In genomic region chr3:196127308-196128040, GRCh38 we compare ENCODE assay signal across 1 cellular context.
TF ChIP-seq lines count a peak whose summit lies in the region.

No MANE protein-coding gene starts in this region.

TF ChIP-seq in K562, 482 proteins besides CTCF, POLR2A, EP300 and RAD21 (continued from another document and continues in another):
- TF ChIP-seq, protein P1, sequence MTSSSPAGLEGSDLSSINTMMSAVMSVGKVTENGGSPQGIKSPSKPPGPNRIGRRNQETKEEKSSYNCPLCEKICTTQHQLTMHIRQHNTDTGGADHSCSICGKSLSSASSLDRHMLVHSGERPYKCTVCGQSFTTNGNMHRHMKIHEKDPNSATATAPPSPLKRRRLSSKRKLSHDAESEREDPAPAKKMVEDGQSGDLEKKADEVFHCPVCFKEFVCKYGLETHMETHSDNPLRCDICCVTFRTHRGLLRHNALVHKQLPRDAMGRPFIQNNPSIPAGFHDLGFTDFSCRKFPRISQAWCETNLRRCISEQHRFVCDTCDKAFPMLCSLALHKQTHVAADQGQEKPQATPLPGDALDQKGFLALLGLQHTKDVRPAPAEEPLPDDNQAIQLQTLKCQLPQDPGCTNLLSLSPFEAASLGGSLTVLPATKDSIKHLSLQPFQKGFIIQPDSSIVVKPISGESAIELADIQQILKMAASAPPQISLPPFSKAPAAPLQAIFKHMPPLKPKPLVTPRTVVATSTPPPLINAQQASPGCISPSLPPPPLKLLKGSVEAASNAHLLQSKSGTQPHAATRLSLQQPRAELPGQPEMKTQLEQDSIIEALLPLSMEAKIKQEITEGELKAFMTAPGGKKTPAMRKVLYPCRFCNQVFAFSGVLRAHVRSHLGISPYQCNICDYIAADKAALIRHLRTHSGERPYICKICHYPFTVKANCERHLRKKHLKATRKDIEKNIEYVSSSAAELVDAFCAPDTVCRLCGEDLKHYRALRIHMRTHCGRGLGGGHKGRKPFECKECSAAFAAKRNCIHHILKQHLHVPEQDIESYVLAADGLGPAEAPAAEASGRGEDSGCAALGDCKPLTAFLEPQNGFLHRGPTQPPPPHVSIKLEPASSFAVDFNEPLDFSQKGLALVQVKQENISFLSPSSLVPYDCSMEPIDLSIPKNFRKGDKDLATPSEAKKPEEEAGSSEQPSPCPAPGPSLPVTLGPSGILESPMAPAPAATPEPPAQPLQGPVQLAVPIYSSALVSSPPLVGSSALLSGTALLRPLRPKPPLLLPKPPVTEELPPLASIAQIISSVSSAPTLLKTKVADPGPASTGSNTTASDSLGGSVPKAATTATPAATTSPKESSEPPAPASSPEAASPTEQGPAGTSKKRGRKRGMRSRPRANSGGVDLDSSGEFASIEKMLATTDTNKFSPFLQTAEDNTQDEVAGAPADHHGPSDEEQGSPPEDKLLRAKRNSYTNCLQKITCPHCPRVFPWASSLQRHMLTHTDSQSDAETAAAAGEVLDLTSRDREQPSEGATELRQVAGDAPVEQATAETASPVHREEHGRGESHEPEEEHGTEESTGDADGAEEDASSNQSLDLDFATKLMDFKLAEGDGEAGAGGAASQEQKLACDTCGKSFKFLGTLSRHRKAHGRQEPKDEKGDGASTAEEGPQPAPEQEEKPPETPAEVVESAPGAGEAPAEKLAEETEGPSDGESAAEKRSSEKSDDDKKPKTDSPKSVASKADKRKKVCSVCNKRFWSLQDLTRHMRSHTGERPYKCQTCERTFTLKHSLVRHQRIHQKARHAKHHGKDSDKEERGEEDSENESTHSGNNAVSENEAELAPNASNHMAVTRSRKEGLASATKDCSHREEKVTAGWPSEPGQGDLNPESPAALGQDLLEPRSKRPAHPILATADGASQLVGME (CRISPR knock-in tag; IDR thresholded peaks at IDR 0.05): peak; percentile 24; the same call in 1 of the 2 replicates
- no peak for TF ChIP-seq BDP1 (IDR thresholded peaks at IDR 0.05; ENCODE audit: insufficient read depth, insufficient read length)
- TF ChIP-seq CEBPZ (IDR thresholded peaks at IDR 0.05; ENCODE audit: borderline replicate concordance, low read depth, low read length): no peak
- no peak for TF ChIP-seq ATF3 (IDR thresholded peaks at IDR 0.05)
- no peak for TF ChIP-seq ATF3 (CRISPR knock-in tag; conservative IDR thresholded peaks at IDR 0.05)
- no peak for TF ChIP-seq PCBP2 (IDR thresholded peaks at IDR 0.05; ENCODE audit: low read depth, low read length, poor library complexity, severe bottlenecking)
- TF ChIP-seq ZBTB8A (IDR thresholded peaks at IDR 0.05; ENCODE audit: partially characterized antibody): no peak
- TF ChIP-seq BHLHE40 (IDR thresholded peaks at IDR 0.05; ENCODE audit: low read length): peak; percentile 65
- TF ChIP-seq, protein P2, sequence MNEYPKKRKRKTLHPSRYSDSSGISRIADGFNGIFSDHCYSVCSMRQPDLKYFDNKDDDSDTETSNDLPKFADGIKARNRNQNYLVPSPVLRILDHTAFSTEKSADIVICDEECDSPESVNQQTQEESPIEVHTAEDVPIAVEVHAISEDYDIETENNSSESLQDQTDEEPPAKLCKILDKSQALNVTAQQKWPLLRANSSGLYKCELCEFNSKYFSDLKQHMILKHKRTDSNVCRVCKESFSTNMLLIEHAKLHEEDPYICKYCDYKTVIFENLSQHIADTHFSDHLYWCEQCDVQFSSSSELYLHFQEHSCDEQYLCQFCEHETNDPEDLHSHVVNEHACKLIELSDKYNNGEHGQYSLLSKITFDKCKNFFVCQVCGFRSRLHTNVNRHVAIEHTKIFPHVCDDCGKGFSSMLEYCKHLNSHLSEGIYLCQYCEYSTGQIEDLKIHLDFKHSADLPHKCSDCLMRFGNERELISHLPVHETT (CRISPR knock-in tag; conservative IDR thresholded peaks at IDR 0.05 in 1 of 2, IDR thresholded peaks at IDR 0.05 in 1 of 2): 0 out of 4 replicates have a peak, but pooled peaks of 1 of the 2 experiments have one; percentile 21
- TF ChIP-seq PURB (CRISPR knock-in tag; IDR thresholded peaks at IDR 0.05; ENCODE audit: low read depth): no peak
- TF ChIP-seq CBX8 (IDR thresholded peaks at IDR 0.05; ENCODE audit: borderline replicate concordance, extremely low read depth, low read depth, low read length, poor library complexity, severe bottlenecking): no peak
- no peak for TF ChIP-seq ZNF41 (CRISPR knock-in tag; conservative IDR thresholded peaks at IDR 0.05)
- no peak for TF ChIP-seq NONO (IDR thresholded peaks at IDR 0.05; ENCODE audit: low read depth in 2 of 2, low read length in 1 of 2)
- no peak for TF ChIP-seq ZNF134 (CRISPR knock-in tag; conservative IDR thresholded peaks at IDR 0.05)
- no peak for TF ChIP-seq ILK (tag; IDR thresholded peaks at IDR 0.05; ENCODE audit: borderline replicate concordance, low read depth)
- TF ChIP-seq PHTF2 (CRISPR knock-in tag; IDR thresholded peaks at IDR 0.05): no peak
- no peak for TF ChIP-seq ATF4 (CRISPR knock-in tag; IDR thresholded peaks at IDR 0.05)
- 0 out of 2 replicates have a peak, but pooled peaks have one; percentile 48 for TF ChIP-seq ZNF707 (CRISPR knock-in tag; conservative IDR thresholded peaks at IDR 0.05)
- peak; percentile 50 for TF ChIP-seq ZKSCAN1 (IDR thresholded peaks at IDR 0.05; ENCODE audit: low read depth, low read length)
- no peak for TF ChIP-seq EHMT2 (IDR thresholded peaks at IDR 0.05)
- TF ChIP-seq, protein P3, sequence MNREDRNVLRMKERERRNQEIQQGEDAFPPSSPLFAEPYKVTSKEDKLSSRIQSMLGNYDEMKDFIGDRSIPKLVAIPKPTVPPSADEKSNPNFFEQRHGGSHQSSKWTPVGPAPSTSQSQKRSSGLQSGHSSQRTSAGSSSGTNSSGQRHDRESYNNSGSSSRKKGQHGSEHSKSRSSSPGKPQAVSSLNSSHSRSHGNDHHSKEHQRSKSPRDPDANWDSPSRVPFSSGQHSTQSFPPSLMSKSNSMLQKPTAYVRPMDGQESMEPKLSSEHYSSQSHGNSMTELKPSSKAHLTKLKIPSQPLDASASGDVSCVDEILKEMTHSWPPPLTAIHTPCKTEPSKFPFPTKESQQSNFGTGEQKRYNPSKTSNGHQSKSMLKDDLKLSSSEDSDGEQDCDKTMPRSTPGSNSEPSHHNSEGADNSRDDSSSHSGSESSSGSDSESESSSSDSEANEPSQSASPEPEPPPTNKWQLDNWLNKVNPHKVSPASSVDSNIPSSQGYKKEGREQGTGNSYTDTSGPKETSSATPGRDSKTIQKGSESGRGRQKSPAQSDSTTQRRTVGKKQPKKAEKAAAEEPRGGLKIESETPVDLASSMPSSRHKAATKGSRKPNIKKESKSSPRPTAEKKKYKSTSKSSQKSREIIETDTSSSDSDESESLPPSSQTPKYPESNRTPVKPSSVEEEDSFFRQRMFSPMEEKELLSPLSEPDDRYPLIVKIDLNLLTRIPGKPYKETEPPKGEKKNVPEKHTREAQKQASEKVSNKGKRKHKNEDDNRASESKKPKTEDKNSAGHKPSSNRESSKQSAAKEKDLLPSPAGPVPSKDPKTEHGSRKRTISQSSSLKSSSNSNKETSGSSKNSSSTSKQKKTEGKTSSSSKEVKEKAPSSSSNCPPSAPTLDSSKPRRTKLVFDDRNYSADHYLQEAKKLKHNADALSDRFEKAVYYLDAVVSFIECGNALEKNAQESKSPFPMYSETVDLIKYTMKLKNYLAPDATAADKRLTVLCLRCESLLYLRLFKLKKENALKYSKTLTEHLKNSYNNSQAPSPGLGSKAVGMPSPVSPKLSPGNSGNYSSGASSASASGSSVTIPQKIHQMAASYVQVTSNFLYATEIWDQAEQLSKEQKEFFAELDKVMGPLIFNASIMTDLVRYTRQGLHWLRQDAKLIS (CRISPR knock-in tag; IDR thresholded peaks at IDR 0.05): peak; percentile 78; the same call in 1 of the 2 replicates
- TF ChIP-seq YY1 (IDR thresholded peaks at IDR 0.05; ENCODE audit: borderline replicate concordance in 1 of 3, control insufficient read depth in 1 of 3, extremely low read depth in 1 of 3, insufficient read depth in 3 of 3, insufficient read length in 1 of 3, insufficient replicate concordance in 2 of 3, low read depth in 1 of 3, low read length in 2 of 3): peak in 1 of 3 experiments; percentile 23
- no peak for TF ChIP-seq PRMT5 (CRISPR knock-in tag; IDR thresholded peaks at IDR 0.05)
- no peak for TF ChIP-seq ZNF280A (IDR thresholded peaks at IDR 0.05; ENCODE audit: low read depth, partially characterized antibody)
- TF ChIP-seq FOXK2 (conservative IDR thresholded peaks at IDR 0.05 in 1 of 2, IDR thresholded peaks at IDR 0.05 in 1 of 2; ENCODE audit: low read depth in 2 of 2): peak in 1 of 2 experiments; percentile 66; a peak in 3 of 4 replicates
- no peak; the same call in 1 of the 2 replicates for TF ChIP-seq RAD51 (IDR thresholded peaks at IDR 0.05; ENCODE audit: borderline replicate concordance, low read depth)
- no peak for TF ChIP-seq PTBP1 (IDR thresholded peaks at IDR 0.05; ENCODE audit: low read depth, low read length)
- no peak for TF ChIP-seq SIX5 (IDR thresholded peaks at IDR 0.05; ENCODE audit: borderline replicate concordance in 1 of 2, insufficient read depth in 1 of 2, low read depth in 1 of 2, low read length in 2 of 2)
- TF ChIP-seq ZNF644 (tag; IDR thresholded peaks at IDR 0.05; ENCODE audit: low read depth): no peak; the same call in 1 of the 2 replicates
- no peak for TF ChIP-seq RBM39 (optimal IDR thresholded peaks at IDR 0.05; ENCODE audit: low read depth, low read length)
- peak; percentile 63 for TF ChIP-seq ZBTB2 (IDR thresholded peaks at IDR 0.05)
- TF ChIP-seq, protein P4, sequence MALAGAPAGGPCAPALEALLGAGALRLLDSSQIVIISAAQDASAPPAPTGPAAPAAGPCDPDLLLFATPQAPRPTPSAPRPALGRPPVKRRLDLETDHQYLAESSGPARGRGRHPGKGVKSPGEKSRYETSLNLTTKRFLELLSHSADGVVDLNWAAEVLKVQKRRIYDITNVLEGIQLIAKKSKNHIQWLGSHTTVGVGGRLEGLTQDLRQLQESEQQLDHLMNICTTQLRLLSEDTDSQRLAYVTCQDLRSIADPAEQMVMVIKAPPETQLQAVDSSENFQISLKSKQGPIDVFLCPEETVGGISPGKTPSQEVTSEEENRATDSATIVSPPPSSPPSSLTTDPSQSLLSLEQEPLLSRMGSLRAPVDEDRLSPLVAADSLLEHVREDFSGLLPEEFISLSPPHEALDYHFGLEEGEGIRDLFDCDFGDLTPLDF (CRISPR knock-in tag; IDR thresholded peaks at IDR 0.05): no peak; the same call in 1 of the 2 replicates
- peak; percentile 87 for TF ChIP-seq CXXC5 (CRISPR knock-in tag; IDR thresholded peaks at IDR 0.05)
- no peak for TF ChIP-seq ZKSCAN8 (CRISPR knock-in tag; IDR thresholded peaks at IDR 0.05)
- TF ChIP-seq RFX1 (IDR thresholded peaks at IDR 0.05): no peak
